Comparison of ENCODE assay signal across 1 cellular context in the genomic region with DNA sequence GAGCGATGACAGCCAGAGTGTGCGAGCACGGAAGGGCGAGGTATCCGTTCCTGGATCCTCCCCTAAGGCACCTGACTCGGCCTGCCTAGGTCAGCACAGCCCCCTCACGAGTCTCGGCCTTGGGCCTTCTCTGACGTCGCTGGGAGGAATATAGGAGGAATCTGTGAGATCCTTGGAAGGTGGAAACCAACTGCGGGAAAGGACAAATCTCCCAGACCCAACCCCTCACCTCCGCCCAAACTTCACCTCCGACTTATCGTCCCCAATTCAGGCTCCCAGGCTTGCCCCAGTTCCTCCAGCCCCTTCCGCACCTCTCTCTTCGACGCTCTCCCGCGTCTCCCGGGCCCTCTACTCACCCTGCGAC.
TF ChIP-seq lines count a peak whose summit lies in the region.

No MANE protein-coding gene starts in this region.

TF ChIP-seq in A549, 52 proteins besides CTCF, POLR2A, EP300 and RAD21:
- TF ChIP-seq, protein P1, sequence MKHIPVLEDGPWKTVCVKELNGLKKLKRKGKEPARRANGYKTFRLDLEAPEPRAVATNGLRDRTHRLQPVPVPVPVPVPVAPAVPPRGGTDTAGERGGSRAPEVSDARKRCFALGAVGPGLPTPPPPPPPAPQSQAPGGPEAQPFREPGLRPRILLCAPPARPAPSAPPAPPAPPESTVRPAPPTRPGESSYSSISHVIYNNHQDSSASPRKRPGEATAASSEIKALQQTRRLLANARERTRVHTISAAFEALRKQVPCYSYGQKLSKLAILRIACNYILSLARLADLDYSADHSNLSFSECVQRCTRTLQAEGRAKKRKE (CRISPR knock-in tag; IDR thresholded peaks at IDR 0.05; ENCODE audit: low read depth) = no peak
- TF ChIP-seq HEYL (CRISPR knock-in tag; IDR thresholded peaks at IDR 0.05) = no peak
- TF ChIP-seq, protein P2, sequence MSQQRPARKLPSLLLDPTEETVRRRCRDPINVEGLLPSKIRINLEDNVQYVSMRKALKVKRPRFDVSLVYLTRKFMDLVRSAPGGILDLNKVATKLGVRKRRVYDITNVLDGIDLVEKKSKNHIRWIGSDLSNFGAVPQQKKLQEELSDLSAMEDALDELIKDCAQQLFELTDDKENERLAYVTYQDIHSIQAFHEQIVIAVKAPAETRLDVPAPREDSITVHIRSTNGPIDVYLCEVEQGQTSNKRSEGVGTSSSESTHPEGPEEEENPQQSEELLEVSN (IDR thresholded peaks at IDR 0.05; ENCODE audit: borderline replicate concordance, low read depth) = no peak
- no peak for TF ChIP-seq CBX8 (IDR thresholded peaks at IDR 0.05)
- TF ChIP-seq SMC3 (IDR thresholded peaks at IDR 0.05) = no peak
- TF ChIP-seq ESRRA (IDR thresholded peaks at IDR 0.05; ENCODE audit: borderline replicate concordance, low read length) = no peak
- no peak for TF ChIP-seq EHMT2 (IDR thresholded peaks at IDR 0.05; ENCODE audit: low read depth)
- no peak for TF ChIP-seq MAFK (IDR thresholded peaks at IDR 0.05; ENCODE audit: partially characterized antibody)
